In the genomic region with DNA sequence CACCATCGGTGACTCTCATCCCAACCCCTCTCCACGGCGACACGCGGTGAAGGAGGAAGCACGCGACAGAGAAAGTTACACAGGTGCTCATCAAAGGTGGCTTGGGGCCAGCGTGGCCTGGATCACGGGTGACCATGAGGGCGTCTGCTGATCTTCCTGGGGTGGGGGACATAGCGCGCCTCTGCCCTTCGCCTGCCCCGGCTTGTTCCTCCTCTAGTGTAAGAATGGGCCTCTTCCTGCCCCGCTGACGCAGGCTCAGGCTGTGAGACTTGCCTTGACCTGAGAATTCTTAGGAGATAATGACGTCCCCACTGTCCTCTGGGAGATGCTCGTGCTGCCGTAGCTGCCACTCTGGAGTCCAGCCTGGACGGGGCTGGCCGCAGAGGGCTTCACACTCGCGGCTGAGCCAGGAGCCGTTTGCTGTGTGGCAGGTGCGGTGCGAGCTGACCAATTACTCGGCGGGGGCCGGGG, we compare ENCODE assay signal across 26 cellular contexts. TPM values are rescaled to one million over a fixed set of nuclear protein-coding genes. Genes with fewer than 3 reads are reported as not detected.
DNase-seq lines count a peak whose midpoint lies in the region; ATAC-seq, FAIRE-seq and TF ChIP-seq lines count a peak whose summit lies in the region.
"Had no signal": no experiment of that assay in that cellular context is flagged by ENCODE, and none has a peak within 500 bp of the region (broad histone marks: within the 10 kb centered on the region; RNA-seq: fewer than 3 reads in every experiment).

No MANE protein-coding gene starts in this region.

- H3K9ac ChIP-seq in kidney (ENCODE audit: low read length in 2 of 2) = no peak overlapping the region
- H3K9ac ChIP-seq: SK-N-SH had no signal

- no peak overlapping the region for H3K4me3 ChIP-seq in RWPE2 (ENCODE audit: severe bottlenecking)
- no peak overlapping the region for H3K4me3 ChIP-seq in kidney (ENCODE audit: low read length in 2 of 2)
- H3K4me3 ChIP-seq: GM12878, MG63 had no signal

- H3K36me3 ChIP-seq in RWPE2 (ENCODE audit: low read depth) (no peaks in the 10 kb centered on the region), kidney (ENCODE audit: control insufficient read depth in 1 of 2, insufficient read depth in 2 of 2, low read length in 2 of 2) (no peaks in the 10 kb centered on the region)
- H3K36me3 ChIP-seq: MG63 had no signal

- no peaks in the 10 kb centered on the region for H3K36me3 Mint-ChIP-seq in activated CD8-positive, alpha-beta T cell treated with anti-CD3 and anti-CD28 coated beads, Interleukin-2, amount 10 ng/mL, durations not matched to agents 7 days and 5 days (ENCODE audit: low read depth)
- no peaks in the 10 kb centered on the region for H3K36me3 Mint-ChIP-seq in activated CD8-positive, alpha-beta T cell treated with anti-CD3 and anti-CD28 coated beads for 36 hours (ENCODE audit: low read depth)
- H3K36me3 Mint-ChIP-seq in endothelial cell (ENCODE audit: low read depth, unreplicated experiment) = no peaks in the 10 kb centered on the region

- peaks cover 1% of the 10 kb centered on the region for H3K4me1 Mint-ChIP-seq in activated CD8-positive, alpha-beta T cell treated with anti-CD3 and anti-CD28 coated beads, Interleukin-2, amount 10 ng/mL, durations not matched to agents 7 days and 5 days (ENCODE audit: low read depth)
- peaks cover 13% of the 10 kb centered on the region for H3K4me1 Mint-ChIP-seq in activated CD8-positive, alpha-beta T cell treated with anti-CD3 and anti-CD28 coated beads for 36 hours (ENCODE audit: low read depth)
- peaks cover 2% of the 10 kb centered on the region for H3K4me1 Mint-ChIP-seq in endothelial cell (ENCODE audit: unreplicated experiment)

- no peak for ATAC-seq in activated CD8-positive, alpha-beta T cell treated with anti-CD3 and anti-CD28 coated beads, Interleukin-2, amount 10 ng/mL, durations not matched to agents 7 days and 5 days
- ATAC-seq in activated CD8-positive, alpha-beta T cell treated with anti-CD3 and anti-CD28 coated beads for 36 hours = no peak
- peak; percentile 35; the same call in 1 of the 3 replicates for ATAC-seq in RWPE2 (ENCODE audit: low read depth)
- ATAC-seq: GM12878 had no signal

- H3K27me3 Mint-ChIP-seq in activated CD8-positive, alpha-beta T cell treated with anti-CD3 and anti-CD28 coated beads, Interleukin-2, amount 10 ng/mL, durations not matched to agents 7 days and 5 days (ENCODE audit: low read depth) = peaks cover 5% of the 10 kb centered on the region
- peaks cover 29% of the 10 kb centered on the region for H3K27me3 Mint-ChIP-seq in activated CD8-positive, alpha-beta T cell treated with anti-CD3 and anti-CD28 coated beads for 36 hours
- peaks cover 4% of the 10 kb centered on the region for H3K27me3 Mint-ChIP-seq in endothelial cell (ENCODE audit: unreplicated experiment)

- FAIRE-seq in kidney (lab: Jason Lieb, UNC) = no peak
- FAIRE-seq: GM12878, H54 had no signal

- peaks cover 4% of the 10 kb centered on the region for H3K9me3 Mint-ChIP-seq in activated CD8-positive, alpha-beta T cell treated with anti-CD3 and anti-CD28 coated beads, Interleukin-2, amount 10 ng/mL, durations not matched to agents 7 days and 5 days (ENCODE audit: insufficient read depth)
- H3K9me3 Mint-ChIP-seq in activated CD8-positive, alpha-beta T cell treated with anti-CD3 and anti-CD28 coated beads for 36 hours = peaks cover 3% of the 10 kb centered on the region
- no peaks in the 10 kb centered on the region for H3K9me3 Mint-ChIP-seq in endothelial cell (ENCODE audit: unreplicated experiment)
- H3K9me3 Mint-ChIP-seq: CD4-positive, alpha-beta T cell had no signal

- CTCF ChIA-PET in activated CD8-positive, alpha-beta T cell treated with anti-CD3 and anti-CD28 coated beads, Interleukin-2, amount 10 ng/mL, durations not matched to agents 7 days and 5 days (lab: Charles Lee) = interaction anchor here (6.1 kb wide), 1 partner anchor 87 kb away, joined by 100 read pairs; no protein-coding TSS in a partner anchor
- CTCF ChIA-PET in activated CD8-positive, alpha-beta T cell treated with anti-CD3 and anti-CD28 coated beads for 36 hours (lab: Charles Lee) = interaction anchor here (0.6 to 11.3 kb wide), 3 partner anchors 51 to 216 kb away, joined by 3 to 100 read pairs (median 3); no protein-coding TSS in a partner anchor

- intact Hi-C loops in activated CD8-positive, alpha-beta T cell treated with anti-CD3 and anti-CD28 coated beads for 36 hours (cut with micrococcal nuclease) = no loop called here
- intact Hi-C loops in kidney (cut with DNase I) (loop anchor here (10.0 kb wide), 1 partner anchor 87 kb away; no protein-coding TSS in a partner anchor), posterior vena cava (cut with DNase I) (loop anchor here (5.0 kb wide), 1 partner anchor 89 kb away; no protein-coding TSS in a partner anchor)

- peak overlapping the region; percentile 33 for H3K27ac Mint-ChIP-seq in activated CD8-positive, alpha-beta T cell treated with anti-CD3 and anti-CD28 coated beads, Interleukin-2, amount 10 ng/mL, durations not matched to agents 7 days and 5 days
- no peak overlapping the region for H3K27ac Mint-ChIP-seq in activated CD8-positive, alpha-beta T cell treated with anti-CD3 and anti-CD28 coated beads for 36 hours
- no peak overlapping the region for H3K27ac Mint-ChIP-seq in endothelial cell (ENCODE audit: unreplicated experiment)
- H3K27ac Mint-ChIP-seq: CD4-positive, alpha-beta T cell had no signal

- no peak for DNase-seq in activated CD8-positive, alpha-beta T cell treated with anti-CD3 and anti-CD28 coated beads, Interleukin-2, amount 10 ng/mL, durations not matched to agents 7 days and 5 days
- DNase-seq in activated CD8-positive, alpha-beta T cell treated with anti-CD3 and anti-CD28 coated beads for 36 hours = no peak
- DNase-seq in RWPE2 (ENCODE audit: low spot score) (peak; percentile 54), kidney (peak; percentile 48), posterior vena cava (ENCODE audit: low spot score) (peak; percentile 78), NCI-H524 (lab: John Stamatoyannopoulos, UW) (no peak), endothelial cell (ENCODE audit: low spot score) (no peak), anterior cingulate cortex (lab: John Stamatoyannopoulos, UW) (no peak)
- DNase-seq: 8988T; ACHN; CD4-positive, alpha-beta T cell; COR-L47; EL; GDM1; KG1; MG63; NCI-H1694; NCI-H2029 treated with DMSO at 0.1 percent for 48 hours; NCI-H69; SK-N-SH; SW 1271 had no signal

- H3K27me3 ChIP-seq in RWPE2 (ENCODE audit: insufficient read depth, poor library complexity, severe bottlenecking) = no peaks in the 10 kb centered on the region

- no peak overlapping the region for H3K27ac ChIP-seq in RWPE2 (ENCODE audit: poor library complexity, severe bottlenecking)
- H3K27ac ChIP-seq in kidney (ENCODE audit: low read depth in 2 of 2, low read length in 2 of 2) = no peak overlapping the region

- H3K4me3 Mint-ChIP-seq in activated CD8-positive, alpha-beta T cell treated with anti-CD3 and anti-CD28 coated beads, Interleukin-2, amount 10 ng/mL, durations not matched to agents 7 days and 5 days = no peak overlapping the region
- no peak overlapping the region for H3K4me3 Mint-ChIP-seq in activated CD8-positive, alpha-beta T cell treated with anti-CD3 and anti-CD28 coated beads for 36 hours
- H3K4me3 Mint-ChIP-seq in endothelial cell (ENCODE audit: unreplicated experiment) = no peak overlapping the region
- H3K4me3 Mint-ChIP-seq: CD4-positive, alpha-beta T cell had no signal

- POLR2A ChIA-PET in activated CD8-positive, alpha-beta T cell treated with anti-CD3 and anti-CD28 coated beads, Interleukin-2, amount 10 ng/mL, durations not matched to agents 7 days and 5 days (lab: Charles Lee) = no interaction called here
- POLR2A ChIA-PET in activated CD8-positive, alpha-beta T cell treated with anti-CD3 and anti-CD28 coated beads for 36 hours (lab: Charles Lee) = no interaction called here

- TF ChIP-seq CTCF in activated CD8-positive, alpha-beta T cell treated with anti-CD3 and anti-CD28 coated beads for 36 hours (IDR thresholded peaks at IDR 0.05) = no peak
- TF ChIP-seq CTCF in RWPE2 (IDR thresholded peaks at IDR 0.05; ENCODE audit: poor library complexity, severe bottlenecking) (no peak), kidney (IDR thresholded peaks at IDR 0.05; ENCODE audit: borderline replicate concordance, extremely low read depth, insufficient read depth) (no peak), endothelial cell (IDR thresholded peaks at IDR 0.05; ENCODE audit: unreplicated experiment) (no peak)

- H3K9me3 ChIP-seq in RWPE2 (ENCODE audit: severe bottlenecking) (no peaks in the 10 kb centered on the region), kidney (ENCODE audit: control insufficient read depth in 1 of 2, low read length in 2 of 2) (no peaks in the 10 kb centered on the region)
- H3K9me3 ChIP-seq: MG63, SK-N-SH had no signal

- H3K4me1 ChIP-seq in RWPE2 (ENCODE audit: insufficient read depth, poor library complexity, severe bottlenecking) = peaks cover 13% of the 10 kb centered on the region
- H3K4me1 ChIP-seq in kidney (ENCODE audit: control insufficient read depth in 1 of 2, insufficient read depth in 1 of 2, low read depth in 1 of 2, low read length in 2 of 2) = no peaks in the 10 kb centered on the region

RNA-seq across cellular contexts. Expression of gene TMEM52, which starts 39.0 kb away (rescaled TPM):
- under 1 TPM in 1 of 2 experiments, not detected in 1; 0.70 TPM for total RNA-seq in activated CD8-positive, alpha-beta T cell treated with anti-CD3 and anti-CD28 coated beads, Interleukin-2, amount 10 ng/mL, durations not matched to agents 7 days and 5 days
- total RNA-seq in activated CD8-positive, alpha-beta T cell treated with anti-CD3 and anti-CD28 coated beads for 36 hours = 1 to 10 TPM; 2.1 to 2.2 TPM
- total RNA-seq in kidney (0.50 TPM), posterior vena cava (not detected), endothelial cell (ENCODE audit: unreplicated experiment) (0.92 TPM)
- 5.1 TPM for polyA plus RNA-seq in kidney (ENCODE audit: insufficient read depth, low read depth, low replicate concordance)

RNA-seq across cellular contexts. Expression of gene CALML6, which starts 43.0 kb away (rescaled TPM):
- under 1 TPM; 0.21 to 0.42 TPM for total RNA-seq in activated CD8-positive, alpha-beta T cell treated with anti-CD3 and anti-CD28 coated beads, Interleukin-2, amount 10 ng/mL, durations not matched to agents 7 days and 5 days
- total RNA-seq in activated CD8-positive, alpha-beta T cell treated with anti-CD3 and anti-CD28 coated beads for 36 hours = under 1 TPM; 0.47 to 0.76 TPM
- total RNA-seq in kidney = 0.13 TPM
- polyA plus RNA-seq in kidney (ENCODE audit: insufficient read depth, low read depth, low replicate concordance) = 1.2 TPM
- total RNA-seq in posterior vena cava = under 1 TPM in 1 of 2 donors, not detected in 1; 0.37 TPM
- total RNA-seq in endothelial cell (ENCODE audit: unreplicated experiment) = 0.64 TPM
- total RNA-seq: HT1080 had no signal

RNA-seq across cellular contexts. Expression of gene CFAP74, which starts 45.5 kb away (rescaled TPM):
- not detected for total RNA-seq in activated CD8-positive, alpha-beta T cell treated with anti-CD3 and anti-CD28 coated beads, Interleukin-2, amount 10 ng/mL, durations not matched to agents 7 days and 5 days
- total RNA-seq in activated CD8-positive, alpha-beta T cell treated with anti-CD3 and anti-CD28 coated beads for 36 hours = under 1 TPM; 0.38 to 0.41 TPM
- total RNA-seq in kidney (not detected), posterior vena cava (not detected), endothelial cell (ENCODE audit: unreplicated experiment) (not detected)
- not detected for polyA plus RNA-seq in kidney (ENCODE audit: insufficient read depth, low read depth, low replicate concordance)
- total RNA-seq: CD4-positive, alpha-beta T cell; GM12878; HT1080; NCI-H460 had no signal
- polyA plus RNA-seq: BJ, SK-N-SH had no signal

Comparison
In these comparisons a context has a peak if more than half of its experiments do, and no peak if none do; other contexts are left out.
1. DNase-seq: peak in RWPE2 (single experiment), kidney (single experiment) and posterior vena cava (single experiment); none in activated CD8-positive, alpha-beta T cell treated with anti-CD3 and anti-CD28 coated beads, Interleukin-2, amount 10 ng/mL, durations not matched to agents 7 days and 5 days (single experiment), activated CD8-positive, alpha-beta T cell treated with anti-CD3 and anti-CD28 coated beads for 36 hours (single experiment), NCI-H524 (0 of 2), endothelial cell (single experiment) and anterior cingulate cortex (0 of 58).